ENCODE assay signal across 26 cellular contexts in genomic region chr1:43847882-43848281, GRCh38.
"Had no signal": no experiment of that assay in that cellular context is flagged by ENCODE, and none has a peak within 500 bp of the region (broad histone marks: within the 10 kb centered on the region; RNA-seq: fewer than 3 reads in every experiment).

No MANE protein-coding gene starts in this region.

- H3K4me1 ChIP-seq: body of pancreas, breast epithelium had no signal

- FAIRE-seq: TTC549 had no signal

- H3K9ac ChIP-seq: SK-N-SH had no signal

- H3K4me2 ChIP-seq: SK-N-SH had no signal

- H3K9me2 ChIP-seq: SK-N-SH had no signal

- H3K4me3 ChIP-seq: adrenal gland, body of pancreas, breast epithelium, MG63, SJCRH30 had no signal

- H3K27ac ChIP-seq: adrenal gland, body of pancreas, breast epithelium, SJCRH30 had no signal

- ATAC-seq: activated CD8-positive, alpha-beta T cell treated with anti-CD3 and anti-CD28 coated beads, Interleukin-2, amount 10 ng/mL, durations not matched to agents 7 days and 5 days; activated T-cell treated with anti-CD3 and anti-CD28 coated beads, Interleukin-2, amount 50 U/mL, for 4 hours; body of pancreas; Panc1 had no signal

- DNase-seq: activated CD4-positive, alpha-beta T cell treated with anti-CD3 and anti-CD28 coated beads, Interleukin-2, amount 10 ng/mL, durations not matched to agents 24 days and 14 days; activated CD4-positive, alpha-beta T cell treated with anti-CD3 and anti-CD28 coated beads, Interleukin-2, amount 50 U/mL, for 48 hours; activated CD8-positive, alpha-beta T cell treated with anti-CD3 and anti-CD28 coated beads, Interleukin-2, amount 10 ng/mL, durations not matched to agents 7 days and 5 days; activated gamma-delta T cell treated with Interleukin-2 at 50 U/mL for 16 hours; activated naive CD4-positive, alpha-beta T cell treated with anti-CD3 and anti-CD28 coated beads for 36 hours; activated T-cell treated with anti-CD3 and anti-CD28 coated beads, Interleukin-2, amount 50 U/mL, for 4 hours; adrenal gland; body of pancreas; Kasumi-1; MG63; MV-4-11; NCI-H1092; NCI-H1436 treated with DMSO at 0.1 percent for 48 hours; NCI-H1694 treated with DMSO at 0.1 percent for 48 hours; NCI-H2029 treated with DMSO at 0.1 percent for 48 hours; NCI-H2107; NCI-H2171; NCI-H510A; NCI-H82; NK-92 treated with Interleukin-12 subunit alpha and Interleukin-12 subunit beta, amount 100 ng/mL, for 24 hours; SHP77; SJCRH30; SK-N-SH had no signal

- H3K9me3 ChIP-seq: adrenal gland, body of pancreas, breast epithelium, SJCRH30, SK-N-SH had no signal

- H3K27me3 ChIP-seq: adrenal gland, body of pancreas, breast epithelium, MG63, SJCRH30 had no signal

- H3K36me3 ChIP-seq: adrenal gland, breast epithelium, SJCRH30 had no signal
